ENCODE assay signal across 8 cellular contexts in the genomic region with DNA sequence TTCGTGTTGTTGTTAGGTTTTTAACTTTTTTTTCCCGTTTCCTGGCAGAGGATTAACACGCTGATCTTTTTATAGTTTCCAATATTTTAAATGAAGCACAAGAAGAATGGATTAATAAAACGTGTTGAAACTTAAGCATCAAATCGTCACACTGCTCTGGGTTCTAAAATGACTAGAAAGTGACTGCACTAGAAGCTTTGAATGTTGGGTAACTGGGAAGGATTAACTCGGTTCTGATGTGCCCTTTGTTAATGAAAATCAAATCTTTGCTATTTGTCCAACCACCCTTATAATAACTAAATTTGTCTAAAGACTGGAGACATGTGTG.
DNase-seq lines count a peak whose midpoint lies in the region; ATAC-seq, FAIRE-seq and TF ChIP-seq lines count a peak whose summit lies in the region.

No MANE protein-coding gene starts in this region.

- no peaks in the 10 kb centered on the region for H4K20me1 ChIP-seq in GM12878 (ENCODE audit: control insufficient read depth, insufficient read depth)

- peak overlapping the region; percentile 90 for H3K4me2 ChIP-seq in GM12878 (ENCODE audit: control insufficient read depth, insufficient read depth)

- peak overlapping the region; percentile 63; the same call in 1 of the 2 replicates for H3K4me3 ChIP-seq in GM12878
- peak overlapping the region; percentile 29 for H3K4me3 ChIP-seq in mesodermal cell (ENCODE audit: extremely low read depth, insufficient read depth, low read length, poor library complexity, severe bottlenecking)

- no peak for FAIRE-seq in GM12878 (lab: Jason Lieb, UNC)

- H3K27ac ChIP-seq in GM12878 (ENCODE audit: control insufficient read depth, insufficient read depth) (peak overlapping the region; percentile 33), mesodermal cell (ENCODE audit: low read depth, low read length, severe bottlenecking) (peak overlapping the region; percentile 96)

- no TSS peak for BruUV-seq in GM12878 (replicated peaks; lab: Mats Ljungman, UMichigan)

- WGBS in GM12878 (ENCODE audit: insufficient coverage, insufficient replicate concordance, low lambda C conversion rate, missing lambda C conversion rate) = 0% methylated on average over 6 of the region's 6 CpGs
- WGBS in mesodermal cell (ENCODE audit: insufficient coverage in 2 of 2), 2 experiments = 25% methylated on average over 2 of the region's 6 CpGs; no CpG with 5 or more reads in 1 of the 2 experiments

- H3K9me3 ChIP-seq in GM12878 (replicated peaks; ENCODE audit: control insufficient read depth, insufficient read depth, low read length) = peaks cover 7% of the 10 kb centered on the region
- H3K9me3 ChIP-seq in mesodermal cell (ENCODE audit: control insufficient read depth, low read length) = no peaks in the 10 kb centered on the region

- no peaks in the 10 kb centered on the region; a peak in 1 of 4 replicates for H3K27me3 ChIP-seq in GM12878 (replicated peaks in 1 of 2; ENCODE audit: control insufficient read depth in 2 of 2, insufficient read depth in 2 of 2, low read length in 1 of 2)

- SMC1A ChIA-PET in GM12878 (lab: Charles Lee; ENCODE audit: uncharacterized antibody, unreplicated experiment) = interaction anchor here (1.0 to 2.8 kb wide), 11 partner anchors 9 to 104 kb away, joined by 3 to 15 read pairs (median 5); partner anchors contain the start of gene ARRDC3

- H3K36me3 ChIP-seq in GM12878 (ENCODE audit: control insufficient read depth in 2 of 2, insufficient read depth in 2 of 2, low read length in 1 of 2) (no peaks in the 10 kb centered on the region), mesodermal cell (ENCODE audit: control insufficient read depth, insufficient read depth, low read length) (no peaks in the 10 kb centered on the region)

- no peak for TF ChIP-seq EP300 in GM12878 (IDR thresholded peaks at IDR 0.05; ENCODE audit: borderline replicate concordance in 1 of 2, control insufficient read depth in 1 of 2, low read depth in 2 of 2, low read length in 2 of 2)

- POLR2A ChIA-PET in GM12878 (lab: Charles Lee) = interaction anchor here (0.6 to 3.2 kb wide), 10 partner anchors 10 to 339 kb away, joined by 3 to 31 read pairs (median 4); partner anchors contain the start of gene ARRDC3

- intact Hi-C loops in GM12878 (cut with micrococcal nuclease; ENCODE audit: unreplicated experiment) = loop anchor here (2.0 to 5.0 kb wide), 2 partner anchors 100 to 179 kb away; no protein-coding TSS in a partner anchor

- no peak for DNase-seq in GM12878 (ENCODE audit: low read depth, low spot score)
- DNase-seq in medulla oblongata (ENCODE audit: extremely low spot score) = no peak
- no peak for DNase-seq in DMS114 treated with DMSO at 0.1 percent for 48 hours (lab: John Stamatoyannopoulos, UW; ENCODE audit: unreplicated experiment)
- no peak for DNase-seq in stimulated activated CD4-positive, alpha-beta T cell treated with anti-CD3 and anti-CD28 coated beads, Interleukin-12 subunit alpha, Interleukin-12 subunit beta, amount 100 ng/mL, for 4 hours

- RAD21 ChIA-PET in GM12878 (lab: Charles Lee; ENCODE audit: unreplicated experiment) = interaction anchor here (0.7 to 2.6 kb wide), 9 partner anchors 9 to 478 kb away, joined by 3 to 34 read pairs (median 7); partner anchors contain the start of gene ARRDC3

- TF ChIP-seq RAD21 in GM12878 (IDR thresholded peaks at IDR 0.05; ENCODE audit: insufficient read depth, low read depth, low read length) = no peak

- H3K4me1 ChIP-seq in GM12878 (ENCODE audit: control insufficient read depth, insufficient read depth, low read length) = peaks cover 15% of the 10 kb centered on the region
- peaks cover 10% of the 10 kb centered on the region for H3K4me1 ChIP-seq in mesodermal cell (ENCODE audit: control insufficient read depth, insufficient read depth, low read length, poor library complexity, severe bottlenecking)

- H2AFZ ChIP-seq in GM12878 (ENCODE audit: control insufficient read depth, low read depth, low read length) = peak overlapping the region; percentile 90

- TF ChIP-seq POLR2A in GM18505 (IDR thresholded peaks at IDR 0.05; ENCODE audit: borderline replicate concordance, extremely low read depth, insufficient read depth, insufficient read length) (no peak), GM12878 (IDR thresholded peaks at IDR 0.05; ENCODE audit: low read depth, low read length) (no peak)

- peak overlapping the region; percentile 55 for H3K9ac ChIP-seq in GM12878 (ENCODE audit: control insufficient read depth, insufficient read depth, low read length)

- no peak for TF ChIP-seq CTCF in GM12878 (IDR thresholded peaks at IDR 0.05 in 2 of 3, conservative IDR thresholded peaks at IDR 0.05 in 1 of 3; ENCODE audit: control insufficient read depth in 2 of 3, extremely low read depth in 1 of 3, insufficient read depth in 1 of 3, low read depth in 3 of 3, low read length in 3 of 3)

- ATAC-seq in GM18505 (IDR thresholded peaks at IDR 0.05; ENCODE audit: unreplicated experiment) = peak; percentile 10
- peak; percentile 14 for ATAC-seq in HG02885 (IDR thresholded peaks at IDR 0.05; ENCODE audit: poor library complexity, unreplicated experiment)
- ATAC-seq in GM12878 = peak; percentile 6; the same call in 2 of the 3 replicates
- no peak for ATAC-seq in HG02763 (IDR thresholded peaks at IDR 0.05; ENCODE audit: unreplicated experiment)

- CTCF ChIA-PET in GM12878 (lab: Yijun Ruan, JAX) = interaction anchor here (0.6 to 4.6 kb wide), 5 partner anchors 12 to 104 kb away, joined by 3 to 33 read pairs (median 4); partner anchors contain the start of gene ARRDC3

- no peaks in the 10 kb centered on the region for H3K79me2 ChIP-seq in GM12878 (ENCODE audit: control insufficient read depth, insufficient read depth, low read length)

- in situ Hi-C loops in GM12878 (cut with MboI) = no loop called here

TF ChIP-seq in GM12878, 131 proteins besides CTCF, POLR2A, EP300 and RAD21:
- TF ChIP-seq MTA3 (IDR thresholded peaks at IDR 0.05; ENCODE audit: borderline replicate concordance, low read length) (peak; percentile 17; the same call in 1 of the 2 replicates), MXI1 (IDR thresholded peaks at IDR 0.05; ENCODE audit: low read depth, low read length) (no peak)
TF ChIP-seq in GM12878: peak in this region for 1.
